In the genomic region with DNA sequence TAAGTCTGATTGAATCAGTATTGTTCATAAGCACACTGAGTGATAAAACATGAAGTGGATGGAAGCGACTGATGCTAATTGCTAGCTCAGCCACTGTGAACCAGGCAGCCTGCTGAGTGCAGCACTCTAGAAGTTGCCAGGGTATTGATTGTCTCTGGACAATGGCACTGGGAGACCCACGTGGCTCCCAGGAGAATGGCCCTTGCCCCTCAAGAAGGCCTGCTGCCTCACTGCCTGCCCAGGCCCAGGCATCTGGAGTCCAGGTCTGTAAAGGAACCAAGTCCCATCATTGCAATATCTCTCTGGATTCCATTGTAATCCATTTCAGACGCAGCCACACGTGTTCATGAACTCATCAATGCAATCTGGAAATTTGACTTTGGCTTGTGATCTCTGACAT, we compare ENCODE assay signal across 32 cellular contexts.
"Had no signal": no experiment of that assay in that cellular context is flagged by ENCODE, and none has a peak within 500 bp of the region (broad histone marks: within the 10 kb centered on the region; RNA-seq: fewer than 3 reads in every experiment).

No MANE protein-coding gene starts in this region.

- H3K36me3 Mint-ChIP-seq: activated CD4-positive, alpha-beta memory T cell treated with anti-CD3 and anti-CD28 coated beads for 36 hours; activated naive CD4-positive, alpha-beta T cell treated with anti-CD3 and anti-CD28 coated beads, Interleukin-2, amount 50 U/mL, for 72 hours; activated naive CD8-positive, alpha-beta T cell treated with anti-CD3 and anti-CD28 coated beads for 36 hours had no signal

- H3K36me3 ChIP-seq: adrenal gland, brain microvascular endothelial cell, breast epithelium had no signal

- H3K4me3 ChIP-seq: adrenal gland, body of pancreas, breast epithelium had no signal

- H3K9me3 Mint-ChIP-seq: activated B cell treated with CpG ODN at 0.5 μM for 24 hours; activated CD4-positive, alpha-beta T cell treated with anti-CD3 and anti-CD28 coated beads, Interleukin-2, amount 10 ng/mL, durations not matched to agents 24 days and 14 days; activated CD8-positive, alpha-beta T cell treated with anti-CD3 and anti-CD28 coated beads for 36 hours; activated naive CD4-positive, alpha-beta T cell treated with anti-CD3 and anti-CD28 coated beads for 36 hours; activated naive CD8-positive, alpha-beta T cell treated with anti-CD3 and anti-CD28 coated beads for 36 hours; activated T-helper 1 cell treated with anti-CD3 and anti-CD28 coated beads, Interleukin-12 subunit alpha, Interleukin-12 subunit beta, Interleukin-2, Interleukin-4 antibody, amounts not matched to agents 30 ng/mL and 10 ng/mL and 1 ng/mL, durations not matched to agents 14 hours and 24 hours and 36 hours; activated T-helper 17 cell treated with anti-CD3 and anti-CD28 coated beads, Interleukin-2, amount 50 U/mL, for 72 hours; T-helper 2 cell treated with Interferon-gamma antibody and Interleukin-4, amounts not matched to agents 5 μg/mL and 100 μg/mL, for 36 hours had no signal

- H3K4me3 Mint-ChIP-seq: activated B cell treated with CpG ODN at 0.5 μM for 24 hours; activated CD4-positive, alpha-beta memory T cell treated with anti-CD3 and anti-CD28 coated beads for 36 hours; activated CD4-positive, alpha-beta T cell treated with anti-CD3 and anti-CD28 coated beads, Interleukin-2, amount 10 ng/mL, durations not matched to agents 24 days and 14 days; activated CD8-positive, alpha-beta T cell treated with anti-CD3 and anti-CD28 coated beads for 36 hours; activated naive CD4-positive, alpha-beta T cell treated with anti-CD3 and anti-CD28 coated beads for 36 hours; activated naive CD8-positive, alpha-beta T cell treated with anti-CD3 and anti-CD28 coated beads for 36 hours; activated T-cell treated with anti-CD3 and anti-CD28 coated beads, Interleukin-2, amount 50 U/mL, for 4 hours; activated T-cell treated with anti-CD3 and anti-CD28 coated beads, Interleukin-2, amount 50 U/mL, for 72 hours; activated T-helper 1 cell treated with anti-CD3 and anti-CD28 coated beads, Interleukin-12 subunit alpha, Interleukin-12 subunit beta, Interleukin-2, Interleukin-4 antibody, amounts not matched to agents 30 ng/mL and 10 ng/mL and 1 ng/mL, durations not matched to agents 14 hours and 24 hours and 36 hours; activated T-helper 17 cell treated with anti-CD3 and anti-CD28 coated beads, Interleukin-2, amount 50 U/mL, for 72 hours; T-helper 2 cell treated with Interferon-gamma antibody and Interleukin-4, amounts not matched to agents 5 μg/mL and 100 μg/mL, for 36 hours had no signal

- ATAC-seq: activated CD8-positive, alpha-beta T cell treated with anti-CD3 and anti-CD28 coated beads for 36 hours; activated naive CD4-positive, alpha-beta T cell treated with anti-CD3 and anti-CD28 coated beads, Interleukin-2, amount 50 U/mL, for 72 hours; activated T-cell treated with anti-CD3 and anti-CD28 coated beads, Interleukin-2, amount 50 U/mL, for 4 hours; activated T-cell treated with anti-CD3 and anti-CD28 coated beads, Interleukin-2, amount 50 U/mL, for 72 hours; activated T-helper 17 cell treated with anti-CD3 and anti-CD28 coated beads, Interleukin-2, amount 50 U/mL, for 72 hours; body of pancreas had no signal

- H3K27ac ChIP-seq: adrenal gland, body of pancreas, brain microvascular endothelial cell, breast epithelium, VCaP had no signal

- DNase-seq: activated B cell treated with CpG ODN at 0.5 μM for 24 hours; activated CD4-positive, alpha-beta memory T cell treated with anti-CD3 and anti-CD28 coated beads for 36 hours; activated CD4-positive, alpha-beta T cell treated with anti-CD3 and anti-CD28 coated beads for 4 hours; activated CD4-positive, alpha-beta T cell treated with anti-CD3 and anti-CD28 coated beads, Interleukin-2, amount 10 ng/mL, durations not matched to agents 24 days and 14 days; activated CD4-positive, alpha-beta T cell treated with anti-CD3 and anti-CD28 coated beads, Interleukin-2, amount 50 U/mL, for 1 hour; activated CD4-positive, alpha-beta T cell treated with anti-CD3 and anti-CD28 coated beads, Interleukin-2, amount 50 U/mL, for 4 hours; activated CD4-positive, CD25-positive, alpha-beta regulatory T cell treated with anti-CD3 and anti-CD28 coated beads, Interleukin-2, amount 50 U/mL, for 72 hours; activated CD8-positive, alpha-beta memory T cell treated with anti-CD3 and anti-CD28 coated beads, Interleukin-2, amount 50 U/mL, for 4 hours; activated CD8-positive, alpha-beta T cell treated with anti-CD3 and anti-CD28 coated beads for 36 hours; activated effector memory CD4-positive, alpha-beta T cell treated with anti-CD3 and anti-CD28 coated beads, Interleukin-2, amount 50 U/mL, for 16 hours; activated gamma-delta T cell treated with Interleukin-2 at 50 U/mL for 16 hours; activated naive CD4-positive, alpha-beta T cell; activated naive CD4-positive, alpha-beta T cell treated with anti-CD3 and anti-CD28 coated beads for 36 hours; activated naive CD4-positive, alpha-beta T cell treated with anti-CD3 and anti-CD28 coated beads, Interleukin-2, amount 50 U/mL, for 16 hours; activated naive CD8-positive, alpha-beta T cell treated with anti-CD3 and anti-CD28 coated beads for 36 hours; activated T-cell treated with anti-CD3 and anti-CD28 coated beads for 4 hours; activated T-cell treated with anti-CD3 and anti-CD28 coated beads, Interleukin-2, amount 50 U/mL, for 1 hour; activated T-cell treated with anti-CD3 and anti-CD28 coated beads, Interleukin-2, amount 50 U/mL, for 4 hours; activated T-cell treated with anti-CD3 and anti-CD28 coated beads, Interleukin-2, amount 50 U/mL, for 72 hours; adrenal gland; amniotic stem cell; body of pancreas; brain microvascular endothelial cell; central memory CD4-positive, alpha-beta T cell; T-helper 2 cell; T-helper 9 cell had no signal

- H3K4me1 Mint-ChIP-seq: activated B cell treated with CpG ODN at 0.5 μM for 24 hours; activated CD4-positive, alpha-beta T cell treated with anti-CD3 and anti-CD28 coated beads, Interleukin-2, amount 10 ng/mL, durations not matched to agents 24 days and 14 days; activated naive CD8-positive, alpha-beta T cell treated with anti-CD3 and anti-CD28 coated beads for 36 hours; activated T-helper 17 cell treated with anti-CD3 and anti-CD28 coated beads, Interleukin-2, amount 50 U/mL, for 72 hours had no signal

- H3K27ac Mint-ChIP-seq: activated B cell treated with CpG ODN at 0.5 μM for 24 hours; activated CD4-positive, alpha-beta memory T cell treated with anti-CD3 and anti-CD28 coated beads for 36 hours; activated CD4-positive, alpha-beta T cell treated with anti-CD3 and anti-CD28 coated beads, Interleukin-2, amount 10 ng/mL, durations not matched to agents 24 days and 14 days; activated CD8-positive, alpha-beta T cell treated with anti-CD3 and anti-CD28 coated beads for 36 hours; activated naive CD4-positive, alpha-beta T cell treated with anti-CD3 and anti-CD28 coated beads for 36 hours; activated naive CD4-positive, alpha-beta T cell treated with anti-CD3 and anti-CD28 coated beads, Interleukin-2, amount 50 U/mL, for 72 hours; activated naive CD8-positive, alpha-beta T cell treated with anti-CD3 and anti-CD28 coated beads for 36 hours; activated T-cell treated with anti-CD3 and anti-CD28 coated beads, Interleukin-2, amount 50 U/mL, for 72 hours; activated T-helper 1 cell treated with anti-CD3 and anti-CD28 coated beads, Interleukin-12 subunit alpha, Interleukin-12 subunit beta, Interleukin-2, Interleukin-4 antibody, amounts not matched to agents 30 ng/mL and 10 ng/mL and 1 ng/mL, durations not matched to agents 14 hours and 24 hours and 36 hours; activated T-helper 17 cell treated with anti-CD3 and anti-CD28 coated beads, Interleukin-2, amount 50 U/mL, for 72 hours; T-helper 2 cell treated with Interferon-gamma antibody and Interleukin-4, amounts not matched to agents 5 μg/mL and 100 μg/mL, for 36 hours had no signal

- H3K27me3 ChIP-seq: adrenal gland, body of pancreas, brain microvascular endothelial cell had no signal

- H3K9me3 ChIP-seq: adrenal gland, body of pancreas, breast epithelium had no signal

- H3K27me3 Mint-ChIP-seq: activated B cell treated with CpG ODN at 0.5 μM for 24 hours; activated CD4-positive, alpha-beta memory T cell treated with anti-CD3 and anti-CD28 coated beads for 36 hours; activated CD4-positive, alpha-beta T cell treated with anti-CD3 and anti-CD28 coated beads, Interleukin-2, amount 10 ng/mL, durations not matched to agents 24 days and 14 days; activated CD8-positive, alpha-beta T cell treated with anti-CD3 and anti-CD28 coated beads for 36 hours; activated T-helper 17 cell treated with anti-CD3 and anti-CD28 coated beads, Interleukin-2, amount 50 U/mL, for 72 hours had no signal
